ENCODE assay signal across 1 cellular context in the genomic region with DNA sequence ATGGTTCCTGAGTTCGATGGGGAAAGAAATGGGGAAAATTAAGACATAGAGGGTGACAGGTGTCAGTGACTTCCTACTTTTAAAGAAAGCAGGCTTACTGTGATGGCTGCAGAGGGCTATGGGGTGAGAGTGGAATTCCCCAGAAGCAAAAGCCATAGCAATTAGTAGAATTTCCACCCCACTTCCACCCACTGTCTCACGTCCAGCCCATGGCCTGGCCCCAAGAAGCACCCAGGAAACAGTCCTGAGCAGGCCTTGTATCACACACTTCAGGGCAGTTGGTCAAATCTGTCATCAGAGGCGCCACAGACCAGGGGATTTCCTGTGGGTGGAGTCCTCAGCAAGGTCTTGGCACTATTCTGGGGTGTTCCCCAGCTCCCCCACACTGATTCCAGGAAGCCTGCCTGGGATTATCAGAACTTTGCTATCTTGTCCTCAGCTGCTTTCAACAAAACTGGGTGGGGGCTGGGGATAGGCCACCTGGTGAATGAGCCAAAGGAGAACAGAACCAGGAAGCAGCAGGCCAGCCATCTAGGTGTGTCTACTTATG.
TF ChIP-seq lines count a peak whose summit lies in the region.

No MANE protein-coding gene starts in this region.

TF ChIP-seq in HepG2, 621 proteins besides CTCF, POLR2A, EP300 and RAD21 (continued from another document):
- TF ChIP-seq, protein P1, sequence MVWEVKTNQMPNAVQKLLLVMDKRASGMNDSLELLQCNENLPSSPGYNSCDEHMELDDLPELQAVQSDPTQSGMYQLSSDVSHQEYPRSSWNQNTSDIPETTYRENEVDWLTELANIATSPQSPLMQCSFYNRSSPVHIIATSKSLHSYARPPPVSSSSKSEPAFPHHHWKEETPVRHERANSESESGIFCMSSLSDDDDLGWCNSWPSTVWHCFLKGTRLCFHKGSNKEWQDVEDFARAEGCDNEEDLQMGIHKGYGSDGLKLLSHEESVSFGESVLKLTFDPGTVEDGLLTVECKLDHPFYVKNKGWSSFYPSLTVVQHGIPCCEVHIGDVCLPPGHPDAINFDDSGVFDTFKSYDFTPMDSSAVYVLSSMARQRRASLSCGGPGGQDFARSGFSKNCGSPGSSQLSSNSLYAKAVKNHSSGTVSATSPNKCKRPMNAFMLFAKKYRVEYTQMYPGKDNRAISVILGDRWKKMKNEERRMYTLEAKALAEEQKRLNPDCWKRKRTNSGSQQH (CRISPR knock-in tag; IDR thresholded peaks at IDR 0.05; ENCODE audit: low read depth), result no peak
- TF ChIP-seq, protein P2, sequence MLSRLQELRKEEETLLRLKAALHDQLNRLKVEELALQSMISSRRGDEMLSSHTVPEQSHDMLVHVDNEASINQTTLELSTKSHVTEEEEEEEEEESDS (CRISPR knock-in tag; IDR thresholded peaks at IDR 0.05; ENCODE audit: borderline replicate concordance), result no peak
TF ChIP-seq in HepG2: peak in this region for 0.
